ENCODE assay signal across 1 cellular context in genomic region chr17:15981208-15981607, GRCh38.
TF ChIP-seq lines count a peak whose summit lies in the region.

No MANE protein-coding gene starts in this region.

TF ChIP-seq in GM12878, 131 proteins besides CTCF, POLR2A, EP300 and RAD21 (continued from another document):
- TF ChIP-seq PBX3 (IDR thresholded peaks at IDR 0.05; ENCODE audit: insufficient replicate concordance, low read depth, low read length) (no peak), FOXK2 (IDR thresholded peaks at IDR 0.05) (no peak), ZBED1 (IDR thresholded peaks at IDR 0.05; ENCODE audit: borderline replicate concordance) (no peak), CREM (IDR thresholded peaks at IDR 0.05; ENCODE audit: low read depth) (0 out of 2 replicates have a peak, but pooled peaks have one; percentile 16), STAT1 (conservative IDR thresholded peaks at IDR 0.05) (no peak), ZNF274 (IDR thresholded peaks at IDR 0.05; ENCODE audit: insufficient read depth, insufficient read length) (no peak), MYC (IDR thresholded peaks at IDR 0.05; ENCODE audit: insufficient read depth, insufficient read length, insufficient replicate concordance, low read length, severe bottlenecking) (no peak), ATF2 (IDR thresholded peaks at IDR 0.05; ENCODE audit: low read length) (peak; percentile 49; the same call in 1 of the 2 replicates), IKZF2 (IDR thresholded peaks at IDR 0.05) (peak in 1 of 2 experiments; percentile 32; a peak in 2 of 4 replicates), RUNX3 (IDR thresholded peaks at IDR 0.05; ENCODE audit: low read length) (peak; percentile 92)
